ENCODE assay signal across 6 cellular contexts in genomic region chr19:16541526-16542044, GRCh38. TPM values are rescaled to one million over a fixed set of nuclear protein-coding genes. Genes with fewer than 3 reads are reported as not detected.
A peak's percentile ranks its signal among the peaks of the same experiment; 100 is the strongest.
DNase-seq lines count a peak whose midpoint lies in the region; ATAC-seq and TF ChIP-seq lines count a peak whose summit lies in the region.

No MANE protein-coding gene starts in this region.

- peak overlapping the region; percentile 13; the same call in 1 of the 2 replicates for H3K27ac ChIP-seq in PC-9
- peak overlapping the region; percentile 33 for H3K27ac ChIP-seq in foreskin keratinocyte
- H3K27ac ChIP-seq in thyroid gland, result peak overlapping the region in 1 of 3 donors; percentile 60

- peak; percentile 10 for ATAC-seq in GM21360 (IDR thresholded peaks at IDR 0.05; ENCODE audit: unreplicated experiment)
- peak; percentile 8 for ATAC-seq in foreskin keratinocyte
- no peak for ATAC-seq in HG02938 (IDR thresholded peaks at IDR 0.05; ENCODE audit: unreplicated experiment)

- TSS peak; percentile 74 for BruUV-seq in PC-9 (replicated peaks; lab: Mats Ljungman, UMichigan)

- H3K4me3 ChIP-seq in PC-9 (peak overlapping the region; percentile 95), thyroid gland (replicated peaks in 1 of 3) (peak overlapping the region; percentile 93 to 100 (median 98))

- no peak for DNase-seq in PC-9
- peak in 1 of 2 donors; percentile 4 for DNase-seq in foreskin keratinocyte
- DNase-seq in thyroid gland, result no peak
- no peak for DNase-seq in SIG-M5 treated with dmso at 0.1 percent for 504 hours (lab: John Stamatoyannopoulos, UW; ENCODE audit: unreplicated experiment)

- H3K9me3 ChIP-seq in PC-9 (ENCODE audit: insufficient read depth, low read depth) (no peaks in the 10 kb centered on the region), thyroid gland (no peaks in the 10 kb centered on the region)

- peaks cover 79% of the 10 kb centered on the region for H3K79me2 ChIP-seq in PC-9 (ENCODE audit: low read depth)

- no peaks in the 10 kb centered on the region for H3K27me3 ChIP-seq in PC-9 (ENCODE audit: insufficient read depth, low read depth)
- no peaks in the 10 kb centered on the region for H3K27me3 ChIP-seq in foreskin keratinocyte
- no peaks in the 10 kb centered on the region for H3K27me3 ChIP-seq in thyroid gland

- POLR2A ChIA-PET in PC-9 (lab: Charles Lee; ENCODE audit: unreplicated experiment), result interaction anchor here (0.5 kb wide), 1 partner anchor 9 kb away, joined by 7 read pairs; no protein-coding TSS in a partner anchor

- H3K36me3 ChIP-seq in PC-9 (ENCODE audit: low read depth) (peaks cover 20% of the 10 kb centered on the region), thyroid gland (no peaks in the 10 kb centered on the region)

- H3K9me2 ChIP-seq in PC-9 (ENCODE audit: insufficient read depth), result no peaks in the 10 kb centered on the region

- peaks cover 14% of the 10 kb centered on the region for H3F3A ChIP-seq in PC-9 (ENCODE audit: insufficient read depth, low read depth)

- no peak for TF ChIP-seq POLR2A in thyroid gland (IDR thresholded peaks at IDR 0.05)

- no peak for TF ChIP-seq CTCF in PC-9 (conservative IDR thresholded peaks at IDR 0.05)
- TF ChIP-seq CTCF in foreskin keratinocyte (conservative IDR thresholded peaks at IDR 0.05), result no peak
- no peak for TF ChIP-seq CTCF in thyroid gland (IDR thresholded peaks at IDR 0.05)

- peaks cover 17% of the 10 kb centered on the region for H3K4me1 ChIP-seq in PC-9 (replicated peaks; ENCODE audit: insufficient read depth)
- H3K4me1 ChIP-seq in foreskin keratinocyte, result no peaks in the 10 kb centered on the region
- peaks cover 11 to 30% of the 10 kb centered on the region in 2 donors for H3K4me1 ChIP-seq in thyroid gland

- H3K4me2 ChIP-seq in PC-9, result peak overlapping the region; percentile 98

- CTCF ChIA-PET in PC-9 (lab: Charles Lee), result no interaction called here

- peaks cover 52% of the 10 kb centered on the region for H4K20me1 ChIP-seq in PC-9 (ENCODE audit: insufficient read depth)

- H2AFZ ChIP-seq in PC-9, result peak overlapping the region; percentile 69

- 2 to 3% methylated on average over 24 to 29 of the region's 29 CpGs for WGBS in thyroid gland, 2 donors

- intact Hi-C loops in PC-9 (cut with micrococcal nuclease; ENCODE audit: unreplicated experiment) (no loop called here), thyroid gland (cut with DNase I) (no loop called here)

RNA-seq across cellular contexts. Expression of gene CHERP, which starts 0.7 kb away (rescaled TPM):
- 47.7 and 52.9 TPM in 2 replicates for total RNA-seq in PC-9 (2021)
- total RNA-seq in foreskin keratinocyte, result 18.4 and 18.9 TPM in 2 replicates
- polyA plus RNA-seq in foreskin keratinocyte, result 17.7 and 19.2 TPM in 2 replicates
- 10 to 100 TPM in 3 of 4 donors, 1 to 10 TPM in 1; 8.1 to 15.5 (median 11.7) TPM for total RNA-seq in thyroid gland

RNA-seq across cellular contexts. Expression of gene SLC35E1, which starts 30.6 kb away (rescaled TPM):
- total RNA-seq in PC-9 (2021), result 61.0 and 65.3 TPM in 2 replicates
- total RNA-seq in foreskin keratinocyte, result 37.8 and 42.1 TPM in 2 replicates
- 24.2 and 24.4 TPM in 2 replicates for polyA plus RNA-seq in foreskin keratinocyte
- total RNA-seq in thyroid gland, result 10 to 100 TPM; 33.3 to 49.3 (median 38.6) TPM

RNA-seq across cellular contexts. Expression of gene C19orf44, which starts 45.4 kb away (rescaled TPM):
- total RNA-seq in PC-9 (2021) (5.0 and 6.7 TPM in 2 replicates), foreskin keratinocyte (3.6 and 3.8 TPM in 2 replicates), thyroid gland (10 to 100 TPM in 3 of 4 donors, 1 to 10 TPM in 1; 8.6 to 12.0 (median 10.6) TPM)
- polyA plus RNA-seq in foreskin keratinocyte, result 2.7 and 3.4 TPM in 2 replicates

RNA-seq across cellular contexts. Expression of gene CALR3, which starts 45.6 kb away (rescaled TPM):
- total RNA-seq in PC-9 (2021) (not detected in 2 replicates), foreskin keratinocyte (not detected in 2 replicates), thyroid gland (under 1 TPM in 1 of 4 donors, not detected in 3; 0.58 TPM)
- 0.03 TPM in 1 of 2 replicates, not detected in the other for polyA plus RNA-seq in foreskin keratinocyte
